ENCODE assay signal across 1 cellular context in the genomic region with DNA sequence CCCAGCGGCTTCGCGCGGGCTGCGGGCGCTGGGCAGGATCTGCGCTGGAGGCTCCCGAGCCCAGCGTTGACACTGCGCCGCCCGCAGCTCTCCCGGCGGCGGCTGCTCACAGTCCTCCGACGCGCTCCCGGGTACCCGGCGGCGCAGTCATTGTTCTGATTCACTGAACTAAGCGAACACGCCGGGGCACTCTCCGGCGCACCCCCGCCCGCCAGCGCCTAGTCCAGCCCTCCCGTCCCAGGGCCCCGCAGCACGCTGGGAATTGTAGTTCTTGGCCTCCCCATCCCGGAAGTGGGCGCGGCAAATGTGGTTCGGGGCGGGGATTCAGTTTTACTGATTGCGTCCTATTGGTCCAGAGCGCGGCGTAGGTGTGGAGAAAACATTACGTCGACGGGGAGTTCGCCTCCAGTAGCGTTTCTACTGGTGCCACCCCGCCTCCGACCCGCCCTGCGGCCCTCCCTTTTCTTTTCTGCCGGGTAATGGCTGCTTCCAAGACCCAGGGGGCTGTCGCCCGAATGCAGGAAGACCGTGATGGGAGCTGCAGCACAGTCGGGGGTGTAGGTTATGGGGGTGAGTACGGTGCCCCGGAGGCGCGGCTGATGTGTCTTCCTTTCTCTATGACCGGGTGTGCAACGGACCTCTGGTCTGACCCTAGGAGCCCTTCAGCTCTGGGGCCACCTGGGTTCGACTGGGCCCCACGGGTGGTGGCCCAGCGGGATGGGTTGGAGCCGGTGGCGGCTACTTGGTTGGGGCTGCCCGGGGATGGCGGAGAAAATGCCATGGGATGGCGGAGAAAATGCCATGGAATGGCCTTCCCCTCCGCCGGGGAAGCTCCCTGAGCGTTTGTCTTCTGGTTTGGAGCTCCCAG.
TF ChIP-seq lines count a peak whose summit lies in the region.

DOCK4 (minus strand) TSS at position 162 of the 868 bp plus-strand sequence. CDS start 261 bp downstream, outside the sequence.
A gene with protein sequence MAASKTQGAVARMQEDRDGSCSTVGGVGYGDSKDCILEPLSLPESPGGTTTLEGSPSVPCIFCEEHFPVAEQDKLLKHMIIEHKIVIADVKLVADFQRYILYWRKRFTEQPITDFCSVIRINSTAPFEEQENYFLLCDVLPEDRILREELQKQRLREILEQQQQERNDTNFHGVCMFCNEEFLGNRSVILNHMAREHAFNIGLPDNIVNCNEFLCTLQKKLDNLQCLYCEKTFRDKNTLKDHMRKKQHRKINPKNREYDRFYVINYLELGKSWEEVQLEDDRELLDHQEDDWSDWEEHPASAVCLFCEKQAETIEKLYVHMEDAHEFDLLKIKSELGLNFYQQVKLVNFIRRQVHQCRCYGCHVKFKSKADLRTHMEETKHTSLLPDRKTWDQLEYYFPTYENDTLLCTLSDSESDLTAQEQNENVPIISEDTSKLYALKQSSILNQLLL (plus strand): TSS at position 458 of the 868 bp plus-strand sequence. CDS start 22 bp downstream, at position 480.

TF ChIP-seq in liver, 16 proteins besides CTCF, POLR2A, EP300 and RAD21 (continued from another document):
- TF ChIP-seq GABPA (IDR thresholded peaks at IDR 0.05 in 1 of 2, conservative IDR thresholded peaks at IDR 0.05 in 1 of 2), result peak; percentile 40 to 80
- TF ChIP-seq, protein P1, sequence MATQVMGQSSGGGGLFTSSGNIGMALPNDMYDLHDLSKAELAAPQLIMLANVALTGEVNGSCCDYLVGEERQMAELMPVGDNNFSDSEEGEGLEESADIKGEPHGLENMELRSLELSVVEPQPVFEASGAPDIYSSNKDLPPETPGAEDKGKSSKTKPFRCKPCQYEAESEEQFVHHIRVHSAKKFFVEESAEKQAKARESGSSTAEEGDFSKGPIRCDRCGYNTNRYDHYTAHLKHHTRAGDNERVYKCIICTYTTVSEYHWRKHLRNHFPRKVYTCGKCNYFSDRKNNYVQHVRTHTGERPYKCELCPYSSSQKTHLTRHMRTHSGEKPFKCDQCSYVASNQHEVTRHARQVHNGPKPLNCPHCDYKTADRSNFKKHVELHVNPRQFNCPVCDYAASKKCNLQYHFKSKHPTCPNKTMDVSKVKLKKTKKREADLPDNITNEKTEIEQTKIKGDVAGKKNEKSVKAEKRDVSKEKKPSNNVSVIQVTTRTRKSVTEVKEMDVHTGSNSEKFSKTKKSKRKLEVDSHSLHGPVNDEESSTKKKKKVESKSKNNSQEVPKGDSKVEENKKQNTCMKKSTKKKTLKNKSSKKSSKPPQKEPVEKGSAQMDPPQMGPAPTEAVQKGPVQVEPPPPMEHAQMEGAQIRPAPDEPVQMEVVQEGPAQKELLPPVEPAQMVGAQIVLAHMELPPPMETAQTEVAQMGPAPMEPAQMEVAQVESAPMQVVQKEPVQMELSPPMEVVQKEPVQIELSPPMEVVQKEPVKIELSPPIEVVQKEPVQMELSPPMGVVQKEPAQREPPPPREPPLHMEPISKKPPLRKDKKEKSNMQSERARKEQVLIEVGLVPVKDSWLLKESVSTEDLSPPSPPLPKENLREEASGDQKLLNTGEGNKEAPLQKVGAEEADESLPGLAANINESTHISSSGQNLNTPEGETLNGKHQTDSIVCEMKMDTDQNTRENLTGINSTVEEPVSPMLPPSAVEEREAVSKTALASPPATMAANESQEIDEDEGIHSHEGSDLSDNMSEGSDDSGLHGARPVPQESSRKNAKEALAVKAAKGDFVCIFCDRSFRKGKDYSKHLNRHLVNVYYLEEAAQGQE (IDR thresholded peaks at IDR 0.05), result peak; percentile 85
- peak; percentile 24 to 67 for TF ChIP-seq RXRA (IDR thresholded peaks at IDR 0.05)
- peak; percentile 98 for TF ChIP-seq YY1 (IDR thresholded peaks at IDR 0.05)
- TF ChIP-seq HNF4A (conservative IDR thresholded peaks at IDR 0.05), result peak; percentile 10 to 11
- TF ChIP-seq EGR1 (IDR thresholded peaks at IDR 0.05; ENCODE audit: low read depth in 2 of 2), result peak; percentile 51 to 57
- peak; percentile 57 for TF ChIP-seq ZBTB33 (IDR thresholded peaks at IDR 0.05)
- peak; percentile 24 for TF ChIP-seq NR2F2 (IDR thresholded peaks at IDR 0.05)
- peak; percentile 58 for TF ChIP-seq TAF1 (conservative IDR thresholded peaks at IDR 0.05)
